Comparison of ENCODE assay signal across 19 cellular contexts in genomic region chr20:47557791-47558190, GRCh38.
"Had no signal": no experiment of that assay in that cellular context is flagged by ENCODE, and none has a peak within 500 bp of the region (broad histone marks: within the 10 kb centered on the region; RNA-seq: fewer than 3 reads in every experiment).

No MANE protein-coding gene starts in this region.

- H3K9me3 Mint-ChIP-seq: activated CD4-positive, alpha-beta memory T cell treated with anti-CD3 and anti-CD28 coated beads, Interleukin-2, amount 10 ng/mL, durations not matched to agents 7 days and 5 days; activated naive CD8-positive, alpha-beta T cell treated with anti-CD3 and anti-CD28 coated beads, Interleukin-2, amount 10 ng/mL, durations not matched to agents 7 days and 5 days; memory B cell; nephron; stimulated activated naive CD8-positive, alpha-beta T cell treated with anti-CD3 and anti-CD28 coated beads, Interleukin-15, Interleukin-2, amounts not matched to agents 100 ng/mL and 50 ng/mL, for 24 hours had no signal

- H3K27ac Mint-ChIP-seq: activated CD4-positive, alpha-beta memory T cell treated with anti-CD3 and anti-CD28 coated beads, Interleukin-2, amount 10 ng/mL, durations not matched to agents 7 days and 5 days; activated naive CD8-positive, alpha-beta T cell treated with anti-CD3 and anti-CD28 coated beads, Interleukin-2, amount 10 ng/mL, durations not matched to agents 7 days and 5 days; stimulated activated naive CD8-positive, alpha-beta T cell treated with anti-CD3 and anti-CD28 coated beads, Interleukin-15, Interleukin-2, amounts not matched to agents 100 ng/mL and 50 ng/mL, for 24 hours had no signal

- H3K27me3 ChIP-seq: breast epithelium, dorsolateral prefrontal cortex, esophagus squamous epithelium, foreskin keratinocyte, left lung, ovary, testis had no signal

- H3K9me3 ChIP-seq: breast epithelium, esophagus squamous epithelium, left lung, ovary, testis had no signal

- H3K27ac ChIP-seq: breast epithelium, esophagus squamous epithelium, foreskin keratinocyte, left lung, ovary, testis had no signal

- H3K27me3 Mint-ChIP-seq: activated CD4-positive, alpha-beta memory T cell treated with anti-CD3 and anti-CD28 coated beads, Interleukin-2, amount 10 ng/mL, durations not matched to agents 7 days and 5 days; activated CD4-positive, alpha-beta T cell treated with anti-CD3 and anti-CD28 coated beads for 36 hours; activated naive CD8-positive, alpha-beta T cell treated with anti-CD3 and anti-CD28 coated beads, Interleukin-2, amount 10 ng/mL, durations not matched to agents 7 days and 5 days; memory B cell; stimulated activated naive CD8-positive, alpha-beta T cell treated with anti-CD3 and anti-CD28 coated beads, Interleukin-15, Interleukin-2, amounts not matched to agents 100 ng/mL and 50 ng/mL, for 24 hours had no signal

- DNase-seq: activated CD4-positive, alpha-beta memory T cell treated with anti-CD3 and anti-CD28 coated beads, Interleukin-2, amount 10 ng/mL, durations not matched to agents 7 days and 5 days; activated CD4-positive, alpha-beta T cell treated with anti-CD3 and anti-CD28 coated beads for 36 hours; activated gamma-delta T cell; activated naive CD8-positive, alpha-beta T cell treated with anti-CD3 and anti-CD28 coated beads, Interleukin-2, amount 10 ng/mL, durations not matched to agents 7 days and 5 days; activated T-cell treated with anti-CD3 and anti-CD28 coated beads, Interleukin-2, amount 50 U/mL, for 48 hours; aorta; dorsolateral prefrontal cortex; esophagus squamous epithelium; foreskin keratinocyte; left lung; ovary; stimulated activated CD4-positive, alpha-beta T cell treated with anti-CD3 and anti-CD28 coated beads, Interleukin-2, amount 100 ng/mL, for 48 hours; stimulated activated CD8-positive, alpha-beta memory T cell treated with anti-CD3 and anti-CD28 coated beads, Interleukin-4, amount 100 ng/mL, for 48 hours; testis had no signal

- H3K4me1 ChIP-seq: breast epithelium, testis had no signal

- H3K4me3 Mint-ChIP-seq: activated CD4-positive, alpha-beta memory T cell treated with anti-CD3 and anti-CD28 coated beads, Interleukin-2, amount 10 ng/mL, durations not matched to agents 7 days and 5 days; activated CD4-positive, alpha-beta T cell treated with anti-CD3 and anti-CD28 coated beads for 36 hours; activated naive CD8-positive, alpha-beta T cell treated with anti-CD3 and anti-CD28 coated beads, Interleukin-2, amount 10 ng/mL, durations not matched to agents 7 days and 5 days; nephron; stimulated activated naive CD8-positive, alpha-beta T cell treated with anti-CD3 and anti-CD28 coated beads, Interleukin-15, Interleukin-2, amounts not matched to agents 100 ng/mL and 50 ng/mL, for 24 hours had no signal

- ATAC-seq: activated CD4-positive, alpha-beta T cell treated with anti-CD3 and anti-CD28 coated beads for 36 hours; foreskin keratinocyte; left lung had no signal

- H3K36me3 ChIP-seq: breast epithelium, esophagus squamous epithelium, left lung, ovary had no signal

- H3K4me3 ChIP-seq: breast epithelium, dorsolateral prefrontal cortex, esophagus squamous epithelium, left lung, ovary, testis had no signal

- FAIRE-seq: keratinocyte had no signal
